In genomic region chr11:126756416-126756815, GRCh38 we compare ENCODE assay signal across 18 cellular contexts.
"Had no signal": no experiment of that assay in that cellular context is flagged by ENCODE, and none has a peak within 500 bp of the region (broad histone marks: within the 10 kb centered on the region; RNA-seq: fewer than 3 reads in every experiment).

No MANE protein-coding gene starts in this region.

- DNase-seq: effector CD4-positive, alpha-beta T cell; endodermal cell; erythroblast; foreskin melanocyte; head of caudate nucleus; left colon; left ventricle myocardium superior; mesenchymal stem cell; midbrain; naive thymus-derived CD4-positive, alpha-beta T cell; nephron progenitor cell; sigmoid colon; stimulated activated CD4-positive, alpha-beta T cell treated with anti-CD3 and anti-CD28 coated beads, Interleukin-2, amount 100 ng/mL, for 24 hours; stimulated activated CD4-positive, alpha-beta T cell treated with anti-CD3 and anti-CD28 coated beads, Interleukin-4, amount 100 ng/mL, for 4 hours; stimulated activated naive CD4-positive, alpha-beta T cell; stomach; substantia nigra; transverse colon had no signal
